Comparison of ENCODE assay signal across 22 cellular contexts in the genomic region with DNA sequence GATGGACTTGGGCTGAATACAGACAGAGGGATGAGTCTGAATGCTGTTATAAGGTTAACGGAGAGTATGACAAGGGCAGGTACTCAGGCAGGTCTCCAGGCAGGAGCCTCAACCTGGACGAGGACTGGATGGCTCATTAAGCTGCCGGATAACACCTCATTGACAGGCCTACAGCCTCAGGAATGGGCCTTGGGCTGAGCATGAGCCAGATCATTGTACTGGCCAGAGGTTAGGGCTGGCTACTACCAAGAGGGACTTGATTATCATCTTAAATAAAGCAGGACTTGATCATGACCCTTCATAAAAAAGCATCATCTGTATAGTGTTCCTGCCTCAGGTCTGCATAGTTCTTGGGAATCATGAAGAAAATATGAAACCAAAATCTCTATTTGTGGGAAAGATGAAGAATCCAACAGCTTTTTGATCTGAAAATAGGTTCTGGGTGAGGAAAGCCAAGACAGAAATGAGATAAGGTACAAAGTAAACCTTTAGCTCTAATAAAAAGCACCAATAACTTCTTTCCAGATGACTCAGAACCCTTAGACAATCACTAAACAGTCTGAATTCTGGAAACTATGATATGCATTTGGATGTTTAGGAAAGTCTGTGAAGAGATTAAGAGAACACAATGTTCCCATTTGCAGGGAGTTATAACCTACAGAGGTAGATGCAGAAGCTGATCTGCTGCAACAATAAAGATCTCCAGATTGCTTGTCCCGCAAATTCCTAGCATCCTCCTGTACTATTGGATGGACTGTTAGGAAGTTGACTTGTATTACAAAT.
"Had no signal": no experiment of that assay in that cellular context is flagged by ENCODE, and none has a peak within 500 bp of the region (broad histone marks: within the 10 kb centered on the region; RNA-seq: fewer than 3 reads in every experiment).

No MANE protein-coding gene starts in this region.

- H3K27ac ChIP-seq: brain microvascular endothelial cell, cardiac muscle cell, KMS-11 had no signal

- H3K27me3 ChIP-seq: brain microvascular endothelial cell, cardiac muscle cell had no signal

- H3K4me3 ChIP-seq: cardiac muscle cell had no signal

- DNase-seq: activated CD4-positive, alpha-beta memory T cell treated with anti-CD3 and anti-CD28 coated beads, Interleukin-2, amount 10 ng/mL, durations not matched to agents 7 days and 5 days; activated CD4-positive, alpha-beta T cell treated with anti-CD3 and anti-CD28 coated beads, Interleukin-2, amount 50 U/mL, for 1 hour; activated CD4-positive, CD25-positive, alpha-beta regulatory T cell; activated CD8-positive, alpha-beta memory T cell treated with anti-CD3 and anti-CD28 coated beads, Interleukin-2, amount 50 U/mL, for 4 hours; activated naive CD4-positive, alpha-beta T cell; activated T-cell treated with anti-CD3 and anti-CD28 coated beads, Interleukin-2, amount 50 U/mL, for 1 hour; aorta; brain microvascular endothelial cell; MM.1S; NCI-H1105; NCI-H1436; NCI-H1694 treated with DMSO at 0.1 percent for 48 hours; NCI-H2029 treated with DMSO at 0.1 percent for 48 hours; NCI-H345; NCI-H510A; NCI-H526 treated with DMSO at 0.1 percent for 48 hours; NK-92 treated with Interleukin-12 subunit alpha and Interleukin-12 subunit beta, amount 100 ng/mL, for 24 hours; SHP77 treated with DMSO at 0.1 percent for 48 hours; T-helper 17 cell; T-helper 9 cell had no signal
